6 cellular contexts compared by ENCODE assay signal in the genomic region with DNA sequence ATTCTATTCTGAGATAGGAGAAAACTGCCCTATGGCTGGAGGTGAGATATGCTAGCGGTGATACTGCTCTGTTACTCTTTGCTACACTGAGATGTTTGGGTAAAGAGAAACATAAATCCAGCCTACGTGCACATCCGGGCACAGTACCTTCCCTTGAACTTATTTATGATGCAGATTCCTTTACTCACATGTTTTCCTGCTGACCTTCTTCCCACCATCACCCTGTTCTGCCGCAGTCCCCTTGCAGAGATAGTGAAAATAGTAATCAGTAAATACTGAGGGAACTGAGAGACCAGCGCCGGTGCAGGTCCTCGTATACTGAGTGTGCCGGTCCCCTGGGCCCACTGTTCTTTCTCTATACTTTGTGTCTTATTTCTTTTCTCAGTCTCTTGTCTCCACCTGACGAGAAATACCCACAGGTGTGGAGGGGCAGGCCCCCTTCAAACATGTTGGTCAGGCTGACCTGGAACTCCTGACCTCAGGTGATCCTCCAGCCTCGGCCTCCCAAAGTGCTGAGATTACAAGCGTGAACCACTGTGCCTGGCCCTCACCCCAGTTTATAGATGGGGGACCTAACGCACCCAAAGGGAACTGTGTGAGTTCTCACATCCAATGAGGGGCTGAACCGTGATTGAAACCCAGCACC. TPM values are rescaled to one million over a fixed set of nuclear protein-coding genes. Genes with fewer than 3 reads are reported as not detected.
A peak's percentile ranks its signal among the peaks of the same experiment; 100 is the strongest.
DNase-seq lines count a peak whose midpoint lies in the region; ATAC-seq, FAIRE-seq and TF ChIP-seq lines count a peak whose summit lies in the region.
"Not testable (repeated sequence)": the region's sequence is repeated elsewhere in the genome, so short reads cannot be mapped to it uniquely, and the experiment has no call there.

No MANE protein-coding gene starts in this region.

- H3K14ac ChIP-seq in IMR-90 (replicated peaks; ENCODE audit: low read depth, low read length) = not testable (repeated sequence)

- not testable (repeated sequence) for H3K9ac ChIP-seq in IMR-90 (ENCODE audit: low read depth, low read length)
- H3K9ac ChIP-seq in colonic mucosa (ENCODE audit: low read depth in 2 of 2, low read length in 2 of 2) (peak overlapping the region in 1 of 2 donors; percentile 68), HepG2 (ENCODE audit: insufficient read depth, low read depth, low read length) (peak overlapping the region; percentile 65)

- not testable (repeated sequence) for DNase-seq in IMR-90; colonic mucosa; HepG2 (ENCODE audit: low spot score); vagina (ENCODE audit: extremely low spot score in 2 of 2)
- peak; percentile 33 for DNase-seq in activated T-cell treated with anti-CD3 and anti-CD28 coated beads, Interleukin-2, amount 50 U/mL, for 1 hour
- DNase-seq in posterior vena cava (ENCODE audit: low spot score) = peak; percentile 64

- H2BK120ac ChIP-seq in IMR-90 (ENCODE audit: low read depth, low read length) = not testable (repeated sequence)

- not testable (repeated sequence) for TF ChIP-seq POLR2A in IMR-90 (IDR thresholded peaks at IDR 0.05; ENCODE audit: low read depth, low read length); vagina (IDR thresholded peaks at IDR 0.05)
- 0 out of 4 replicates have a peak, but pooled peaks of 1 of the 2 experiments have one; percentile 2 for TF ChIP-seq POLR2A in HepG2 (IDR thresholded peaks at IDR 0.05; ENCODE audit: insufficient read depth in 1 of 2, low read depth in 2 of 2, low read length in 2 of 2)

- not testable (repeated sequence) for H3K9me1 ChIP-seq in IMR-90 (ENCODE audit: insufficient read depth, low read length)

- H4K5ac ChIP-seq in IMR-90 (ENCODE audit: low read depth, low read length) = not testable (repeated sequence)

- H3K23ac ChIP-seq in IMR-90 (ENCODE audit: low read depth, low read length) = peak overlapping the region; percentile 24; the same call in 1 of the 2 replicates

- CTCF ChIA-PET in IMR-90 (lab: Yijun Ruan, JAX); HepG2 (lab: Yijun Ruan, JAX; ENCODE audit: low intra/inter-chr PET ratio, low total read pairs): not testable (repeated sequence)

- H3K18ac ChIP-seq in IMR-90 (ENCODE audit: low read depth, low read length) = not testable (repeated sequence)

- not testable (repeated sequence) for H3K4me3 ChIP-seq in IMR-90 (ENCODE audit: insufficient read depth, low read depth, low read length); vagina
- H3K4me3 ChIP-seq in colonic mucosa (peak overlapping the region; percentile 7), HepG2 (replicated peaks in 1 of 3; ENCODE audit: insufficient read depth in 1 of 3, low read depth in 2 of 3, low read length in 3 of 3) (peak overlapping the region; percentile 60 to 77 (median 63))

- not testable (repeated sequence) for H2BK15ac ChIP-seq in IMR-90 (ENCODE audit: low read depth, low read length)

- BruUV-seq in IMR-90 (replicated peaks; lab: Mats Ljungman, UMichigan); HepG2 (replicated peaks; lab: Mats Ljungman, UMichigan): not testable (repeated sequence)

- H4K20me1 ChIP-seq in IMR-90 (ENCODE audit: insufficient read depth, low read length) = peaks cover 19% of the 10 kb centered on the region; the same call in 1 of the 2 replicates
- not testable (repeated sequence) for H4K20me1 ChIP-seq in HepG2 (ENCODE audit: insufficient read depth, low read length)

- H3K4me2 ChIP-seq in IMR-90 (ENCODE audit: low read depth, low read length) = not testable (repeated sequence)
- H3K4me2 ChIP-seq in HepG2 (ENCODE audit: low read depth, low read length) = peak overlapping the region; percentile 96

- H3K4ac ChIP-seq in IMR-90 (ENCODE audit: low read depth, low read length) = not testable (repeated sequence)

- dilution Hi-C loops in IMR-90 (cut with HindIII; ENCODE audit: low sequenced_read_pairs, unreplicated experiment) = not testable (repeated sequence)

- peaks cover 14 to 35% of the 10 kb centered on the region in 2 experiments; a peak in 3 of 4 replicates for H3K79me1 ChIP-seq in IMR-90 (ENCODE audit: low read depth in 1 of 2, low read length in 2 of 2)

- ATAC-seq in IMR-90 (ENCODE audit: low read depth) = not testable (repeated sequence)
- ATAC-seq in HepG2 = peak; percentile 34

- H3K56ac ChIP-seq in IMR-90 (ENCODE audit: extremely low read depth, insufficient read depth, low read length) = not testable (repeated sequence)

- H2AFZ ChIP-seq in IMR-90 (replicated peaks; ENCODE audit: low read length, poor library complexity) = peak overlapping the region; percentile 18
- H2AFZ ChIP-seq in HepG2 (ENCODE audit: low read length) = not testable (repeated sequence)

- H3K9me3 ChIP-seq in IMR-90 (ENCODE audit: control insufficient read depth, insufficient read depth, low read length); colonic mucosa; HepG2 (ENCODE audit: low read length); vagina: not testable (repeated sequence)

- H4K91ac ChIP-seq in IMR-90 (ENCODE audit: insufficient read depth, low read depth, low read length) = not testable (repeated sequence)

- H4K8ac ChIP-seq in IMR-90 (ENCODE audit: low read depth in 2 of 2, low read length in 2 of 2) = not testable (repeated sequence)

- 96% methylated on average over 4 of the region's 13 CpGs; no CpG with 5 or more reads in 1 of the 2 experiments for WGBS in IMR-90 (ENCODE audit: extremely low coverage in 2 of 2, insufficient read length in 1 of 2), 2 experiments
- 3% methylated on average over 12 of the region's 13 CpGs for WGBS in HepG2 (ENCODE audit: low lambda C conversion rate)

- intact Hi-C loops in IMR-90 (cut with micrococcal nuclease); colonic mucosa (cut with DNase I); HepG2 (cut with micrococcal nuclease; ENCODE audit: unreplicated experiment); posterior vena cava (cut with DNase I); vagina (cut with DNase I): not testable (repeated sequence)

- not testable (repeated sequence) for H3K27me3 ChIP-seq in IMR-90 (ENCODE audit: control insufficient read depth, insufficient read depth, low read length); colonic mucosa; HepG2 (ENCODE audit: control insufficient read depth in 1 of 2, insufficient read depth in 2 of 2, low read length in 2 of 2); vagina

- POLR2A ChIA-PET in IMR-90 (lab: Charles Lee; ENCODE audit: unreplicated experiment) = not testable (repeated sequence)
- POLR2A ChIA-PET in HepG2 (lab: Yijun Ruan, JAX) = interaction anchor here (1.0 to 4.4 kb wide), 5 partner anchors 16 to 104 kb away, joined by 4 to 35 read pairs (median 12); partner anchors contain the start of genes MALAT1 and NEAT1

- FAIRE-seq in HepG2 (lab: Jason Lieb, UNC) = not testable (repeated sequence)

- H3K4me1 ChIP-seq in IMR-90 (ENCODE audit: control insufficient read depth, insufficient read depth, low read length) = peaks cover 12% of the 10 kb centered on the region
- H3K4me1 ChIP-seq in colonic mucosa = peaks cover 13% of the 10 kb centered on the region
- peaks cover 57% of the 10 kb centered on the region for H3K4me1 ChIP-seq in HepG2 (ENCODE audit: insufficient read depth, low read length)
- peaks cover 20% of the 10 kb centered on the region for H3K4me1 ChIP-seq in vagina

- not testable (repeated sequence) for H2BK5ac ChIP-seq in IMR-90 (ENCODE audit: low read depth, low read length, poor library complexity, severe bottlenecking)

- not testable (repeated sequence) for TF ChIP-seq CTCF in IMR-90 (conservative IDR thresholded peaks at IDR 0.05; ENCODE audit: low read depth, low read length); colonic mucosa (IDR thresholded peaks at IDR 0.05); HepG2 (CRISPR knock-in tag; IDR thresholded peaks at IDR 0.05); vagina (IDR thresholded peaks at IDR 0.05)

- H2AK9ac ChIP-seq in IMR-90 (replicated peaks; ENCODE audit: low read depth, low read length, poor library complexity) = not testable (repeated sequence)

- not testable (repeated sequence) for H3K27ac ChIP-seq in IMR-90 (ENCODE audit: insufficient read depth, low read length)
- H3K27ac ChIP-seq in colonic mucosa (peak overlapping the region; percentile 55), HepG2 (ENCODE audit: extremely low read length, insufficient read depth, low read length) (peak overlapping the region; percentile 39), vagina (peak overlapping the region; percentile 77)

- not testable (repeated sequence) for TF ChIP-seq RAD21 in IMR-90 (IDR thresholded peaks at IDR 0.05; ENCODE audit: low read length); HepG2 (CRISPR knock-in tag; IDR thresholded peaks at IDR 0.05)

- peak overlapping the region; percentile 31; the same call in 1 of the 2 replicates for H2AK5ac ChIP-seq in IMR-90 (ENCODE audit: low read depth, low read length)

- H3K36me3 ChIP-seq in IMR-90 (ENCODE audit: control insufficient read depth, insufficient read depth, low read length) (peaks cover 17% of the 10 kb centered on the region), vagina (peaks cover 0 to 10% of the 10 kb centered on the region in 2 donors)
- not testable (repeated sequence) for H3K36me3 ChIP-seq in colonic mucosa; HepG2 (replicated peaks in 1 of 2; ENCODE audit: control insufficient read depth in 1 of 2, insufficient read depth in 2 of 2, low read length in 2 of 2)

- H3K79me2 ChIP-seq in HepG2 (ENCODE audit: insufficient read depth, low read length) = peaks cover 17% of the 10 kb centered on the region

- TF ChIP-seq EP300 in HepG2 (IDR thresholded peaks at IDR 0.05; ENCODE audit: low read depth in 2 of 2, low read length in 2 of 2); HepG2 (CRISPR knock-in tag; IDR thresholded peaks at IDR 0.05; ENCODE audit: borderline replicate concordance): not testable (repeated sequence)

- H2BK20ac ChIP-seq in IMR-90 (ENCODE audit: low read depth, low read length) = not testable (repeated sequence)

- in situ Hi-C loops in IMR-90 (cut with MboI; ENCODE audit: low sequenced_read_pairs); HepG2 (cut with HindIII; ENCODE audit: extremely low pct_ligation_motif_present, low pct_unique_long_range_greater_than_20kb): not testable (repeated sequence)

RNA-seq across cellular contexts. Expression of gene SCYL1, which starts 1.4 kb away (rescaled TPM):
- total RNA-seq in IMR-90 (2012; rRNA removed) = 95.8 and 96.4 TPM in 2 replicates
- 150 and 172 TPM in 2 replicates for polyA plus RNA-seq in IMR-90 (2012; rRNA removed)
- polyA plus RNA-seq in IMR-90 (2012; cell fraction: cytosol; rRNA removed) = 166 and 172 TPM in 2 replicates
- 173 and 359 TPM in 2 replicates for polyA plus RNA-seq in IMR-90 (2012; cell fraction: nucleus; rRNA removed; ENCODE audit: low replicate concordance)
- 10 to 100 TPM; 59.2 to 84.1 TPM for total RNA-seq in colonic mucosa
- 61.7 and 65.9 TPM in 2 replicates for total RNA-seq in HepG2 (2016; rRNA removed; fragmentation: Illumina TruSeq; extraction: Trizol)
- total RNA-seq in HepG2 (2016; cell fraction: cytosol; rRNA removed; fragmentation: Illumina TruSeq; extraction: Trizol; ENCODE audit: low read depth) = 25.8 and 30.8 TPM in 2 replicates
- 61.5 and 71.8 TPM in 2 replicates for total RNA-seq in HepG2 (2016; cell fraction: insoluble cytoplasmic fraction; rRNA removed; fragmentation: Illumina TruSeq; extraction: Trizol)
- total RNA-seq in HepG2 (2016; cell fraction: membrane; rRNA removed; fragmentation: Illumina TruSeq; extraction: Trizol) = 42.4 and 48.2 TPM in 2 replicates
- total RNA-seq in HepG2 (2016; cell fraction: nucleus; rRNA removed; fragmentation: Illumina TruSeq; extraction: Trizol) = 43.2 and 44.5 TPM in 2 replicates
- polyA plus RNA-seq in HepG2 (2011; rRNA removed) = 103 and 122 TPM in 2 replicates
- polyA plus RNA-seq in HepG2 (2011; cell fraction: cytosol; rRNA removed) = 86.0 and 134 TPM in 2 replicates
- polyA plus RNA-seq in HepG2 (2011; cell fraction: nucleus; rRNA removed) = 217 and 274 TPM in 2 replicates
- polyA plus RNA-seq in HepG2 (2012) = 38.8 and 49.2 TPM in 2 replicates
- polyA plus RNA-seq in HepG2 (2016; cell fraction: cytosol; fragmentation: Illumina TruSeq; extraction: Trizol; ENCODE audit: low read depth) = 18.7 and 21.2 TPM in 2 replicates
- 66.5 and 66.9 TPM in 2 replicates for polyA plus RNA-seq in HepG2 (2016; cell fraction: insoluble cytoplasmic fraction; fragmentation: Illumina TruSeq; extraction: Trizol; ENCODE audit: low read depth)
- polyA plus RNA-seq in HepG2 (2016; cell fraction: membrane; fragmentation: Illumina TruSeq; extraction: Trizol; ENCODE audit: low read depth) = 31.2 and 33.8 TPM in 2 replicates
- 90.8 and 91.5 TPM in 2 replicates for polyA plus RNA-seq in HepG2 (2016; cell fraction: nucleus; fragmentation: Illumina TruSeq; extraction: Trizol; ENCODE audit: insufficient read depth, low read depth)
- 110 and 139 TPM in 2 replicates for polyA minus RNA-seq in HepG2 (2011; rRNA and poly(A)+ RNA removed; ENCODE audit: low replicate concordance)
- 43.9 and 59.3 TPM in 2 replicates for polyA minus RNA-seq in HepG2 (2011; cell fraction: cytosol; rRNA and poly(A)+ RNA removed)
- polyA minus RNA-seq in HepG2 (2011; cell fraction: nucleus; rRNA and poly(A)+ RNA removed) = 34.2 and 36.4 TPM in 2 replicates
- total RNA-seq in posterior vena cava = 10 to 100 TPM; 66.3 to 74.3 TPM
- total RNA-seq in vagina = 77.3 TPM

RNA-seq across cellular contexts. Expression of gene MALAT1, which starts 24.6 kb away (rescaled TPM):
- total RNA-seq in IMR-90 (2012; rRNA removed) (3,569 and 5,244 TPM in 2 replicates), colonic mucosa (1,000 to 10,000 TPM; 4,716 to 6,071 TPM), HepG2 (2016; rRNA removed; fragmentation: Illumina TruSeq; extraction: Trizol) (302 and 1,237 TPM in 2 replicates), posterior vena cava (1,000 to 10,000 TPM; 9,235 to 9,828 TPM), vagina (16,459 TPM)
- polyA plus RNA-seq in IMR-90 (2012; rRNA removed) (430 and 636 TPM in 2 replicates), HepG2 (2011; rRNA removed) (143 and 217 TPM in 2 replicates)
- polyA plus RNA-seq in IMR-90 (2012; cell fraction: cytosol; rRNA removed) = 4.7 and 16.7 TPM in 2 replicates
- polyA plus RNA-seq in IMR-90 (2012; cell fraction: nucleus; rRNA removed; ENCODE audit: low replicate concordance) = 481 and 5,232 TPM in 2 replicates
- total RNA-seq in HepG2 (2016; cell fraction: cytosol; rRNA removed; fragmentation: Illumina TruSeq; extraction: Trizol; ENCODE audit: low read depth) = 281 and 317 TPM in 2 replicates
- 283 and 1,071 TPM in 2 replicates for total RNA-seq in HepG2 (2016; cell fraction: insoluble cytoplasmic fraction; rRNA removed; fragmentation: Illumina TruSeq; extraction: Trizol)
- total RNA-seq in HepG2 (2016; cell fraction: membrane; rRNA removed; fragmentation: Illumina TruSeq; extraction: Trizol) = 241 and 289 TPM in 2 replicates
- 8,751 and 9,202 TPM in 2 replicates for total RNA-seq in HepG2 (2016; cell fraction: nucleus; rRNA removed; fragmentation: Illumina TruSeq; extraction: Trizol)
- 13.0 and 14.3 TPM in 2 replicates for polyA plus RNA-seq in HepG2 (2011; cell fraction: cytosol; rRNA removed)
- 1,021 and 1,816 TPM in 2 replicates for polyA plus RNA-seq in HepG2 (2011; cell fraction: nucleus; rRNA removed)
- 177 and 330 TPM in 2 replicates for polyA plus RNA-seq in HepG2 (2012)
- 1.1 and 1.4 TPM in 2 replicates for polyA plus RNA-seq in HepG2 (2016; cell fraction: cytosol; fragmentation: Illumina TruSeq; extraction: Trizol; ENCODE audit: low read depth)
- 3.9 and 6.5 TPM in 2 replicates for polyA plus RNA-seq in HepG2 (2016; cell fraction: insoluble cytoplasmic fraction; fragmentation: Illumina TruSeq; extraction: Trizol; ENCODE audit: low read depth)
- polyA plus RNA-seq in HepG2 (2016; cell fraction: membrane; fragmentation: Illumina TruSeq; extraction: Trizol; ENCODE audit: low read depth) = 1.8 and 10.3 TPM in 2 replicates
- polyA plus RNA-seq in HepG2 (2016; cell fraction: nucleus; fragmentation: Illumina TruSeq; extraction: Trizol; ENCODE audit: insufficient read depth, low read depth) = 153 and 182 TPM in 2 replicates
- 900 and 8,115 TPM in 2 replicates for polyA minus RNA-seq in HepG2 (2011; rRNA and poly(A)+ RNA removed; ENCODE audit: low replicate concordance)
- polyA minus RNA-seq in HepG2 (2011; cell fraction: cytosol; rRNA and poly(A)+ RNA removed) = 295 and 335 TPM in 2 replicates
- 13,373 and 18,071 TPM in 2 replicates for polyA minus RNA-seq in HepG2 (2011; cell fraction: nucleus; rRNA and poly(A)+ RNA removed)

RNA-seq across cellular contexts. Expression of gene LTBP3, which starts 34.7 kb away (rescaled TPM):
- total RNA-seq in IMR-90 (2012; rRNA removed) (6.6 and 8.3 TPM in 2 replicates), colonic mucosa (10 to 100 TPM; 27.3 to 31.1 TPM), HepG2 (2016; rRNA removed; fragmentation: Illumina TruSeq; extraction: Trizol) (4.2 and 12.2 TPM in 2 replicates), posterior vena cava (100 to 1,000 TPM; 127 to 196 TPM), vagina (246 TPM)
- polyA plus RNA-seq in IMR-90 (2012; rRNA removed) (145 and 216 TPM in 2 replicates), HepG2 (2011; rRNA removed) (60.3 and 68.1 TPM in 2 replicates)
- 229 and 255 TPM in 2 replicates for polyA plus RNA-seq in IMR-90 (2012; cell fraction: cytosol; rRNA removed)
- polyA plus RNA-seq in IMR-90 (2012; cell fraction: nucleus; rRNA removed; ENCODE audit: low replicate concordance) = 685 and 1,572 TPM in 2 replicates
- total RNA-seq in HepG2 (2016; cell fraction: cytosol; rRNA removed; fragmentation: Illumina TruSeq; extraction: Trizol; ENCODE audit: low read depth) = 3.8 and 4.6 TPM in 2 replicates
- total RNA-seq in HepG2 (2016; cell fraction: insoluble cytoplasmic fraction; rRNA removed; fragmentation: Illumina TruSeq; extraction: Trizol) = 3.1 and 14.2 TPM in 2 replicates
- total RNA-seq in HepG2 (2016; cell fraction: membrane; rRNA removed; fragmentation: Illumina TruSeq; extraction: Trizol) = 6.5 and 7.6 TPM in 2 replicates
- 18.0 and 20.1 TPM in 2 replicates for total RNA-seq in HepG2 (2016; cell fraction: nucleus; rRNA removed; fragmentation: Illumina TruSeq; extraction: Trizol)
- polyA plus RNA-seq in HepG2 (2011; cell fraction: cytosol; rRNA removed) = 16.4 and 24.6 TPM in 2 replicates
- 549 and 694 TPM in 2 replicates for polyA plus RNA-seq in HepG2 (2011; cell fraction: nucleus; rRNA removed)
- polyA plus RNA-seq in HepG2 (2012) = 41.0 and 45.6 TPM in 2 replicates
- polyA plus RNA-seq in HepG2 (2016; cell fraction: cytosol; fragmentation: Illumina TruSeq; extraction: Trizol; ENCODE audit: low read depth) = 2.1 and 2.8 TPM in 2 replicates
- 7.3 and 9.4 TPM in 2 replicates for polyA plus RNA-seq in HepG2 (2016; cell fraction: insoluble cytoplasmic fraction; fragmentation: Illumina TruSeq; extraction: Trizol; ENCODE audit: low read depth)
- 6.0 and 7.1 TPM in 2 replicates for polyA plus RNA-seq in HepG2 (2016; cell fraction: membrane; fragmentation: Illumina TruSeq; extraction: Trizol; ENCODE audit: low read depth)
- 129 and 139 TPM in 2 replicates for polyA plus RNA-seq in HepG2 (2016; cell fraction: nucleus; fragmentation: Illumina TruSeq; extraction: Trizol; ENCODE audit: insufficient read depth, low read depth)
- polyA minus RNA-seq in HepG2 (2011; rRNA and poly(A)+ RNA removed; ENCODE audit: low replicate concordance) = 12.7 and 25.1 TPM in 2 replicates
- polyA minus RNA-seq in HepG2 (2011; cell fraction: cytosol; rRNA and poly(A)+ RNA removed) = 13.7 and 23.3 TPM in 2 replicates
- polyA minus RNA-seq in HepG2 (2011; cell fraction: nucleus; rRNA and poly(A)+ RNA removed) = 36.4 and 39.8 TPM in 2 replicates

RNA-seq across cellular contexts. Expression of gene ZNRD2, which starts 46.8 kb away (rescaled TPM):
- 69.7 and 75.6 TPM in 2 replicates for total RNA-seq in IMR-90 (2012; rRNA removed)
- polyA plus RNA-seq in IMR-90 (2012; rRNA removed) = 90.3 and 113 TPM in 2 replicates
- polyA plus RNA-seq in IMR-90 (2012; cell fraction: cytosol; rRNA removed) = 68.6 and 112 TPM in 2 replicates
- 56.1 and 132 TPM in 2 replicates for polyA plus RNA-seq in IMR-90 (2012; cell fraction: nucleus; rRNA removed; ENCODE audit: low replicate concordance)
- total RNA-seq in colonic mucosa = 10 to 100 TPM; 16.6 to 30.8 TPM
- total RNA-seq in HepG2 (2016; rRNA removed; fragmentation: Illumina TruSeq; extraction: Trizol) = 34.0 and 40.0 TPM in 2 replicates
- 15.3 and 19.2 TPM in 2 replicates for total RNA-seq in HepG2 (2016; cell fraction: cytosol; rRNA removed; fragmentation: Illumina TruSeq; extraction: Trizol; ENCODE audit: low read depth)
- 32.9 and 41.5 TPM in 2 replicates for total RNA-seq in HepG2 (2016; cell fraction: insoluble cytoplasmic fraction; rRNA removed; fragmentation: Illumina TruSeq; extraction: Trizol)
- total RNA-seq in HepG2 (2016; cell fraction: membrane; rRNA removed; fragmentation: Illumina TruSeq; extraction: Trizol) = 16.0 and 17.9 TPM in 2 replicates
- 11.5 and 15.7 TPM in 2 replicates for total RNA-seq in HepG2 (2016; cell fraction: nucleus; rRNA removed; fragmentation: Illumina TruSeq; extraction: Trizol)
- polyA plus RNA-seq in HepG2 (2011; rRNA removed) = 29.2 and 31.4 TPM in 2 replicates
- 24.1 and 41.2 TPM in 2 replicates for polyA plus RNA-seq in HepG2 (2011; cell fraction: cytosol; rRNA removed)
- 48.9 and 54.8 TPM in 2 replicates for polyA plus RNA-seq in HepG2 (2011; cell fraction: nucleus; rRNA removed)
- polyA plus RNA-seq in HepG2 (2012) = 25.2 and 28.5 TPM in 2 replicates
- 26.6 and 28.0 TPM in 2 replicates for polyA plus RNA-seq in HepG2 (2016; cell fraction: cytosol; fragmentation: Illumina TruSeq; extraction: Trizol; ENCODE audit: low read depth)
- polyA plus RNA-seq in HepG2 (2016; cell fraction: insoluble cytoplasmic fraction; fragmentation: Illumina TruSeq; extraction: Trizol; ENCODE audit: low read depth) = 42.9 and 46.1 TPM in 2 replicates
- polyA plus RNA-seq in HepG2 (2016; cell fraction: membrane; fragmentation: Illumina TruSeq; extraction: Trizol; ENCODE audit: low read depth) = 23.7 and 24.4 TPM in 2 replicates
- polyA plus RNA-seq in HepG2 (2016; cell fraction: nucleus; fragmentation: Illumina TruSeq; extraction: Trizol; ENCODE audit: insufficient read depth, low read depth) = 31.1 and 33.2 TPM in 2 replicates
- polyA minus RNA-seq in HepG2 (2011; rRNA and poly(A)+ RNA removed; ENCODE audit: low replicate concordance) = 18.6 and 34.8 TPM in 2 replicates
- polyA minus RNA-seq in HepG2 (2011; cell fraction: cytosol; rRNA and poly(A)+ RNA removed) = 8.6 and 11.3 TPM in 2 replicates
- polyA minus RNA-seq in HepG2 (2011; cell fraction: nucleus; rRNA and poly(A)+ RNA removed) = 12.0 and 19.5 TPM in 2 replicates
- 10 to 100 TPM; 29.2 to 29.5 TPM for total RNA-seq in posterior vena cava
- total RNA-seq in vagina = 68.5 TPM

RNA-seq across cellular contexts. Expression of gene FAM89B, which starts 48.9 kb away (rescaled TPM):
- total RNA-seq in IMR-90 (2012; rRNA removed) = 12.0 and 14.2 TPM in 2 replicates
- polyA plus RNA-seq in IMR-90 (2012; rRNA removed) = 65.5 and 86.6 TPM in 2 replicates
- 20.7 and 84.1 TPM in 2 replicates for polyA plus RNA-seq in IMR-90 (2012; cell fraction: cytosol; rRNA removed)
- 26.4 and 80.1 TPM in 2 replicates for polyA plus RNA-seq in IMR-90 (2012; cell fraction: nucleus; rRNA removed; ENCODE audit: low replicate concordance)
- total RNA-seq in colonic mucosa = 10 to 100 TPM; 27.4 to 32.2 TPM
- total RNA-seq in HepG2 (2016; rRNA removed; fragmentation: Illumina TruSeq; extraction: Trizol) = 3.6 and 5.7 TPM in 2 replicates
- total RNA-seq in HepG2 (2016; cell fraction: cytosol; rRNA removed; fragmentation: Illumina TruSeq; extraction: Trizol; ENCODE audit: low read depth) = 7.8 and 8.7 TPM in 2 replicates
- total RNA-seq in HepG2 (2016; cell fraction: insoluble cytoplasmic fraction; rRNA removed; fragmentation: Illumina TruSeq; extraction: Trizol) = 4.0 and 5.2 TPM in 2 replicates
- total RNA-seq in HepG2 (2016; cell fraction: membrane; rRNA removed; fragmentation: Illumina TruSeq; extraction: Trizol) = 8.0 and 9.6 TPM in 2 replicates
- total RNA-seq in HepG2 (2016; cell fraction: nucleus; rRNA removed; fragmentation: Illumina TruSeq; extraction: Trizol) = 2.9 and 4.0 TPM in 2 replicates
- 8.0 and 11.5 TPM in 2 replicates for polyA plus RNA-seq in HepG2 (2011; rRNA removed)
- polyA plus RNA-seq in HepG2 (2011; cell fraction: cytosol; rRNA removed) = 5.8 and 9.6 TPM in 2 replicates
- polyA plus RNA-seq in HepG2 (2011; cell fraction: nucleus; rRNA removed) = 29.0 and 34.8 TPM in 2 replicates
- polyA plus RNA-seq in HepG2 (2012) = 3.6 and 5.3 TPM in 2 replicates
- 19.5 and 20.4 TPM in 2 replicates for polyA plus RNA-seq in HepG2 (2016; cell fraction: cytosol; fragmentation: Illumina TruSeq; extraction: Trizol; ENCODE audit: low read depth)
- polyA plus RNA-seq in HepG2 (2016; cell fraction: insoluble cytoplasmic fraction; fragmentation: Illumina TruSeq; extraction: Trizol; ENCODE audit: low read depth) = 7.9 and 9.1 TPM in 2 replicates
- polyA plus RNA-seq in HepG2 (2016; cell fraction: membrane; fragmentation: Illumina TruSeq; extraction: Trizol; ENCODE audit: low read depth) = 15.3 and 15.7 TPM in 2 replicates
- 11.6 and 13.0 TPM in 2 replicates for polyA plus RNA-seq in HepG2 (2016; cell fraction: nucleus; fragmentation: Illumina TruSeq; extraction: Trizol; ENCODE audit: insufficient read depth, low read depth)
- 11.8 and 23.8 TPM in 2 replicates for polyA minus RNA-seq in HepG2 (2011; rRNA and poly(A)+ RNA removed; ENCODE audit: low replicate concordance)
- 1.9 and 4.2 TPM in 2 replicates for polyA minus RNA-seq in HepG2 (2011; cell fraction: cytosol; rRNA and poly(A)+ RNA removed)
- 4.5 and 5.1 TPM in 2 replicates for polyA minus RNA-seq in HepG2 (2011; cell fraction: nucleus; rRNA and poly(A)+ RNA removed)
- 10 to 100 TPM; 43.3 to 53.0 TPM for total RNA-seq in posterior vena cava
- 62.4 TPM for total RNA-seq in vagina
